Comparison of ENCODE assay signal across 8 cellular contexts in genomic region chr3:56251343-56251945, GRCh38.
DNase-seq lines count a peak whose midpoint lies in the region; ATAC-seq and TF ChIP-seq lines count a peak whose summit lies in the region.

No MANE protein-coding gene starts in this region.

- H4K20me1 ChIP-seq in Karpas-422 (ENCODE audit: insufficient read depth, low read depth, low read length): no peaks in the 10 kb centered on the region

- H3K27me3 ChIP-seq in Karpas-422 (ENCODE audit: low read length) (no peaks in the 10 kb centered on the region), psoas muscle (ENCODE audit: insufficient read depth in 3 of 3, low read length in 2 of 3) (no peaks in the 10 kb centered on the region)

- H3K4me3 ChIP-seq in Karpas-422 (ENCODE audit: low read length): no peak overlapping the region
- H3K4me3 ChIP-seq in psoas muscle: no peak overlapping the region

- H3K4me1 ChIP-seq in Karpas-422 (ENCODE audit: low read length) (no peaks in the 10 kb centered on the region), psoas muscle (no peaks in the 10 kb centered on the region)

- no peak overlapping the region for H3K9ac ChIP-seq in Karpas-422 (ENCODE audit: low read length)

- DNase-seq in stimulated activated CD4-positive, alpha-beta T cell treated with anti-CD3 and anti-CD28 coated beads, Interleukin-12 subunit alpha, Interleukin-12 subunit beta, amount 100 ng/mL, for 4 hours: peak; percentile 1
- no peak for DNase-seq in stimulated activated CD4-positive, alpha-beta T cell treated with anti-CD3 and anti-CD28 coated beads, Interleukin-4, amount 100 ng/mL, for 4 hours
- peak; percentile 80 for DNase-seq in Karpas-422
- DNase-seq in SKM-1 treated with dmso at 0.1 percent for 144 hours (lab: John Stamatoyannopoulos, UW; ENCODE audit: unreplicated experiment): peak; percentile 33
- DNase-seq in fibroblast of the conjunctiva (ENCODE audit: low read depth): peak; percentile 63
- no peak for DNase-seq in psoas muscle

- ATAC-seq in psoas muscle (peak in 2 of 4 donors; percentile 44 to 60), HG03108 (IDR thresholded peaks at IDR 0.05; ENCODE audit: unreplicated experiment) (no peak), GM18520 (IDR thresholded peaks at IDR 0.05; ENCODE audit: unreplicated experiment) (no peak)

- TF ChIP-seq CTCF in psoas muscle (IDR thresholded peaks at IDR 0.05): peak; percentile 81

- H3K36me3 ChIP-seq in Karpas-422 (ENCODE audit: insufficient read depth, low read length) (no peaks in the 10 kb centered on the region), psoas muscle (ENCODE audit: insufficient read depth in 1 of 2, low read depth in 1 of 2) (no peaks in the 10 kb centered on the region)

- intact Hi-C loops in psoas muscle (cut with DNase I): loop anchor here (1.0 to 10.0 kb wide), 4 partner anchors 764 to 1827 kb away; partner anchors contain the start of gene WNT5A (in 1 of the 2)

- no peak overlapping the region for H3K27ac ChIP-seq in Karpas-422 (ENCODE audit: low read length)
- H3K27ac ChIP-seq in psoas muscle: no peak overlapping the region

- H3K79me2 ChIP-seq in Karpas-422 (ENCODE audit: low read length): no peaks in the 10 kb centered on the region

- H3K4me2 ChIP-seq in Karpas-422 (ENCODE audit: low read depth, low read length, poor library complexity, severe bottlenecking): no peak overlapping the region

- WGBS in psoas muscle, 3 donors: 87 to 92% (median 87%) methylated on average over 3 of the region's 3 CpGs

- no peaks in the 10 kb centered on the region for H3K9me3 ChIP-seq in Karpas-422 (ENCODE audit: low read length)
- no peaks in the 10 kb centered on the region for H3K9me3 ChIP-seq in psoas muscle

- H3K9me2 ChIP-seq in Karpas-422 (replicated peaks; ENCODE audit: insufficient read depth, low read length): no peaks in the 10 kb centered on the region

- no peak overlapping the region for H2AFZ ChIP-seq in Karpas-422 (ENCODE audit: low read length)

Comparison
In these comparisons a context has a peak if more than half of its experiments do, and no peak if none do; other contexts are left out.
1. DNase-seq: peak in stimulated activated CD4-positive, alpha-beta T cell treated with anti-CD3 and anti-CD28 coated beads, Interleukin-12 subunit alpha, Interleukin-12 subunit beta, amount 100 ng/mL, for 4 hours (single experiment), Karpas-422 (single experiment), SKM-1 treated with dmso at 0.1 percent for 144 hours (single experiment) and fibroblast of the conjunctiva (single experiment); none in stimulated activated CD4-positive, alpha-beta T cell treated with anti-CD3 and anti-CD28 coated beads, Interleukin-4, amount 100 ng/mL, for 4 hours (0 of 2) and psoas muscle (0 of 2).